In the genomic region with DNA sequence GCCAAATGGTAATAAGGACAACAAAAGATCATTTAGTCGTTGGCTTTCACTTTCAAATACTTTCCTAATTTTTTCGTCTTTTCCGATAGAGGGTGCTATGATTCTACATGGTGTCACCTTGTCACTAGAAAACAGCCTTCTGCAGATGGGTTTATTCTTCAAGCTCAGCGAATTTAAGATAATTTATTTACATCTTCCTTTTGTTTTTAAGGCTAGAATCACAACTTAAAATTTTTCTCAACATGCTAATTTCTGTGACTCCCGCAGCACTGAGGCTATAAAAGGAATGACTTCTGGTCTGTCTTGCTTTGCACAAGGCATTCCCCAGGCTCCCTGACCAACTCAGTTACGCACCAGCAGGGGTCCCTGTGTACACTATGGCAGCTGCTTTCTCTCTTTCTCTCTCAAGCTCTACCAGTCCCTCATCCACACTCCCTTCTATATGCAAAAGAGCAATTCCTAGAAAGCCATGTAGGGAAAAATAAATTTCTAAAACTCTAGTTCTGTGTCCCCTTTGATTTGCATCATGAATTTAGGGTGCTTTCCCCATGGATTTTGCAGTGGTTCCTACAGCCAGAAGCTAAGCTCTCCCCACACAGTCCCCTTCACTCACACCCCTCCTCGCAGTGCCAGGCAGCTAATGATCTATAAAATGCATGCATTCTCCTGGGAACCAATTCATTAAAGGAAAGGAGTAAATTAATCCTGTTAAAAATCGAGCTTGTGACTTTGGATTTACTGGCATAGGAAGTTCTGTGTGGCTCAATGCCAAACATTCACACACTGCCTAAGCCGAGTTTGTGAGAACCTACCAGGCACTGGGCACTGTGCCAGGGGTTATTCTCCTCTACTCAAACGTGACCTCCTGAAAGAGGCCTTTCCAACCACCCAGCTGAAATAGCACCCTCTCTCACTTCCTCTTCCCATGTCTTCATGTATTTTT, we compare ENCODE assay signal across 1 cellular context.
TF ChIP-seq lines count a peak whose summit lies in the region.

No MANE protein-coding gene starts in this region.

TF ChIP-seq in HepG2, 621 proteins besides CTCF, POLR2A, EP300 and RAD21 (continued from another document and continues in another):
- TF ChIP-seq, protein P1, sequence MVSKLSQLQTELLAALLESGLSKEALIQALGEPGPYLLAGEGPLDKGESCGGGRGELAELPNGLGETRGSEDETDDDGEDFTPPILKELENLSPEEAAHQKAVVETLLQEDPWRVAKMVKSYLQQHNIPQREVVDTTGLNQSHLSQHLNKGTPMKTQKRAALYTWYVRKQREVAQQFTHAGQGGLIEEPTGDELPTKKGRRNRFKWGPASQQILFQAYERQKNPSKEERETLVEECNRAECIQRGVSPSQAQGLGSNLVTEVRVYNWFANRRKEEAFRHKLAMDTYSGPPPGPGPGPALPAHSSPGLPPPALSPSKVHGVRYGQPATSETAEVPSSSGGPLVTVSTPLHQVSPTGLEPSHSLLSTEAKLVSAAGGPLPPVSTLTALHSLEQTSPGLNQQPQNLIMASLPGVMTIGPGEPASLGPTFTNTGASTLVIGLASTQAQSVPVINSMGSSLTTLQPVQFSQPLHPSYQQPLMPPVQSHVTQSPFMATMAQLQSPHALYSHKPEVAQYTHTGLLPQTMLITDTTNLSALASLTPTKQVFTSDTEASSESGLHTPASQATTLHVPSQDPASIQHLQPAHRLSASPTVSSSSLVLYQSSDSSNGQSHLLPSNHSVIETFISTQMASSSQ (IDR thresholded peaks at IDR 0.05; ENCODE audit: low read depth), result peak; percentile 36; the same call in 1 of the 2 replicates
- TF ChIP-seq, protein P1 (CRISPR knock-in tag; IDR thresholded peaks at IDR 0.05; ENCODE audit: borderline replicate concordance), result peak; percentile 13; the same call in 1 of the 2 replicates
- TF ChIP-seq, protein P2, sequence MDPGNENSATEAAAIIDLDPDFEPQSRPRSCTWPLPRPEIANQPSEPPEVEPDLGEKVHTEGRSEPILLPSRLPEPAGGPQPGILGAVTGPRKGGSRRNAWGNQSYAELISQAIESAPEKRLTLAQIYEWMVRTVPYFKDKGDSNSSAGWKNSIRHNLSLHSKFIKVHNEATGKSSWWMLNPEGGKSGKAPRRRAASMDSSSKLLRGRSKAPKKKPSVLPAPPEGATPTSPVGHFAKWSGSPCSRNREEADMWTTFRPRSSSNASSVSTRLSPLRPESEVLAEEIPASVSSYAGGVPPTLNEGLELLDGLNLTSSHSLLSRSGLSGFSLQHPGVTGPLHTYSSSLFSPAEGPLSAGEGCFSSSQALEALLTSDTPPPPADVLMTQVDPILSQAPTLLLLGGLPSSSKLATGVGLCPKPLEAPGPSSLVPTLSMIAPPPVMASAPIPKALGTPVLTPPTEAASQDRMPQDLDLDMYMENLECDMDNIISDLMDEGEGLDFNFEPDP (CRISPR knock-in tag; conservative IDR thresholded peaks at IDR 0.05), result no peak
- TF ChIP-seq, protein P3, sequence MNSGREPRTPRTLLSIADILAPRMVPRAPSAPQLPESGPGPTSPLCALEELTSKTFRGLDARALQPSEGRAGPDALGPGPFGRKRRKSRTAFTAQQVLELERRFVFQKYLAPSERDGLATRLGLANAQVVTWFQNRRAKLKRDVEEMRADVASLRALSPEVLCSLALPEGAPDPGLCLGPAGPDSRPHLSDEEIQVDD (CRISPR knock-in tag; IDR thresholded peaks at IDR 0.05; ENCODE audit: borderline replicate concordance), result no peak
- TF ChIP-seq, protein P4, sequence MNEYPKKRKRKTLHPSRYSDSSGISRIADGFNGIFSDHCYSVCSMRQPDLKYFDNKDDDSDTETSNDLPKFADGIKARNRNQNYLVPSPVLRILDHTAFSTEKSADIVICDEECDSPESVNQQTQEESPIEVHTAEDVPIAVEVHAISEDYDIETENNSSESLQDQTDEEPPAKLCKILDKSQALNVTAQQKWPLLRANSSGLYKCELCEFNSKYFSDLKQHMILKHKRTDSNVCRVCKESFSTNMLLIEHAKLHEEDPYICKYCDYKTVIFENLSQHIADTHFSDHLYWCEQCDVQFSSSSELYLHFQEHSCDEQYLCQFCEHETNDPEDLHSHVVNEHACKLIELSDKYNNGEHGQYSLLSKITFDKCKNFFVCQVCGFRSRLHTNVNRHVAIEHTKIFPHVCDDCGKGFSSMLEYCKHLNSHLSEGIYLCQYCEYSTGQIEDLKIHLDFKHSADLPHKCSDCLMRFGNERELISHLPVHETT (CRISPR knock-in tag; conservative IDR thresholded peaks at IDR 0.05), result no peak
- TF ChIP-seq, protein P5, sequence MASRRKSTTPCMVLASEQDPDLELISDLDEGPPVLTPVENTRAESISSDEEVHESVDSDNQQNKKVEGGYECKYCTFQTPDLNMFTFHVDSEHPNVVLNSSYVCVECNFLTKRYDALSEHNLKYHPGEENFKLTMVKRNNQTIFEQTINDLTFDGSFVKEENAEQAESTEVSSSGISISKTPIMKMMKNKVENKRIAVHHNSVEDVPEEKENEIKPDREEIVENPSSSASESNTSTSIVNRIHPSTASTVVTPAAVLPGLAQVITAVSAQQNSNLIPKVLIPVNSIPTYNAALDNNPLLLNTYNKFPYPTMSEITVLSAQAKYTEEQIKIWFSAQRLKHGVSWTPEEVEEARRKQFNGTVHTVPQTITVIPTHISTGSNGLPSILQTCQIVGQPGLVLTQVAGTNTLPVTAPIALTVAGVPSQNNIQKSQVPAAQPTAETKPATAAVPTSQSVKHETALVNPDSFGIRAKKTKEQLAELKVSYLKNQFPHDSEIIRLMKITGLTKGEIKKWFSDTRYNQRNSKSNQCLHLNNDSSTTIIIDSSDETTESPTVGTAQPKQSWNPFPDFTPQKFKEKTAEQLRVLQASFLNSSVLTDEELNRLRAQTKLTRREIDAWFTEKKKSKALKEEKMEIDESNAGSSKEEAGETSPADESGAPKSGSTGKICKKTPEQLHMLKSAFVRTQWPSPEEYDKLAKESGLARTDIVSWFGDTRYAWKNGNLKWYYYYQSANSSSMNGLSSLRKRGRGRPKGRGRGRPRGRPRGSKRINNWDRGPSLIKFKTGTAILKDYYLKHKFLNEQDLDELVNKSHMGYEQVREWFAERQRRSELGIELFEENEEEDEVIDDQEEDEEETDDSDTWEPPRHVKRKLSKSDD (CRISPR knock-in tag; IDR thresholded peaks at IDR 0.05; ENCODE audit: low read depth), result no peak
- TF ChIP-seq PAWR (CRISPR knock-in tag; IDR thresholded peaks at IDR 0.05; ENCODE audit: borderline replicate concordance) (no peak), CHD4 (IDR thresholded peaks at IDR 0.05; ENCODE audit: borderline replicate concordance, low read length) (peak; percentile 82; the same call in 1 of the 2 replicates), ZIK1 (CRISPR knock-in tag; IDR thresholded peaks at IDR 0.05; ENCODE audit: borderline replicate concordance, low read depth) (no peak), ZNF326 (CRISPR knock-in tag; IDR thresholded peaks at IDR 0.05; ENCODE audit: borderline replicate concordance) (no peak), ZSCAN30 (CRISPR knock-in tag; IDR thresholded peaks at IDR 0.05) (no peak), TCF7L2 (IDR thresholded peaks at IDR 0.05; ENCODE audit: low read depth, low read length) (no peak), NKX3-1 (CRISPR knock-in tag; IDR thresholded peaks at IDR 0.05) (no peak), NFRKB (IDR thresholded peaks at IDR 0.05) (no peak), ZNF333 (CRISPR knock-in tag; IDR thresholded peaks at IDR 0.05; ENCODE audit: borderline replicate concordance) (no peak), ZSCAN25 (CRISPR knock-in tag; IDR thresholded peaks at IDR 0.05) (peak; percentile 47; the same call in 1 of the 2 replicates), RFX5 (IDR thresholded peaks at IDR 0.05; ENCODE audit: low read depth, low read length) (no peak), HDAC6 (IDR thresholded peaks at IDR 0.05; ENCODE audit: low read depth, low read length) (no peak), ZMYM3 (CRISPR knock-in tag; IDR thresholded peaks at IDR 0.05) (peak; percentile 70), ZNF644 (CRISPR knock-in tag; IDR thresholded peaks at IDR 0.05; ENCODE audit: low read depth) (peak; percentile 14; the same call in 1 of the 2 replicates), CBX5 (CRISPR knock-in tag; IDR thresholded peaks at IDR 0.05; ENCODE audit: borderline replicate concordance) (peak; percentile 50; the same call in 1 of the 2 replicates), ZNF138 (CRISPR knock-in tag; IDR thresholded peaks at IDR 0.05; ENCODE audit: low read depth) (no peak), FOXA1 (IDR thresholded peaks at IDR 0.05) (no peak), FOXA1 (CRISPR knock-in tag; IDR thresholded peaks at IDR 0.05) (peak; percentile 69), ZSCAN29 (CRISPR knock-in tag; conservative IDR thresholded peaks at IDR 0.05) (no peak), SRSF1 (optimal IDR thresholded peaks at IDR 0.05; ENCODE audit: low read depth, low read length) (no peak), ZNF317 (CRISPR knock-in tag; IDR thresholded peaks at IDR 0.05) (0 out of 2 replicates have a peak, but pooled peaks have one; percentile 37), TCF7 (IDR thresholded peaks at IDR 0.05; ENCODE audit: low read depth) (no peak), AHR (CRISPR knock-in tag; IDR thresholded peaks at IDR 0.05) (peak; percentile 80; the same call in 1 of the 2 replicates), PHF8 (CRISPR knock-in tag; IDR thresholded peaks at IDR 0.05) (0 out of 2 replicates have a peak, but pooled peaks have one; percentile 26), ZNF17 (CRISPR knock-in tag; IDR thresholded peaks at IDR 0.05) (no peak)
- TF ChIP-seq, protein P6, sequence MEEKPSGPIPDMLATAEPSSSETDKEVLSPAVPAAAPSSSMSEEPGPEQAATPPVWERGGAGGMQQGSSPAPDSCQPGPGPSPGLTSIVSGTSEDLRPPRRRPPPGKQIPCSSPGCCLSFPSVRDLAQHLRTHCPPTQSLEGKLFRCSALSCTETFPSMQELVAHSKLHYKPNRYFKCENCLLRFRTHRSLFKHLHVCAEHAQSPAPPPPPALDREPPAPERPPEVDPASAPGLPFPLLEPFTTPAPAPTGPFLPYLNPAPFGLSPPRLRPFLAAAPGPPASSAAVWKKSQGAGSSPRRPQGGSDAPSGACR (CRISPR knock-in tag; IDR thresholded peaks at IDR 0.05), result peak; percentile 44; the same call in 1 of the 2 replicates
- TF ChIP-seq, protein P7, sequence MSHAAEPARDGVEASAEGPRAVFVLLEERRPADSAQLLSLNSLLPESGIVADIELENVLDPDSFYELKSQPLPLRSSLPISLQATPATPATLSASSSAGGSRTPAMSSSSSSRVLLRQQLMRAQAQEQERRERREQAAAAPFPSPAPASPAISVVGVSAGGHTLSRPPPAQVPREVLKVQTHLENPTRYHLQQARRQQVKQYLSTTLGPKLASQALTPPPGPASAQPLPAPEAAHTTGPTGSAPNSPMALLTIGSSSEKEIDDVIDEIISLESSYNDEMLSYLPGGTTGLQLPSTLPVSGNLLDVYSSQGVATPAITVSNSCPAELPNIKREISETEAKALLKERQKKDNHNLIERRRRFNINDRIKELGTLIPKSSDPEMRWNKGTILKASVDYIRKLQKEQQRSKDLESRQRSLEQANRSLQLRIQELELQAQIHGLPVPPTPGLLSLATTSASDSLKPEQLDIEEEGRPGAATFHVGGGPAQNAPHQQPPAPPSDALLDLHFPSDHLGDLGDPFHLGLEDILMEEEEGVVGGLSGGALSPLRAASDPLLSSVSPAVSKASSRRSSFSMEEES (CRISPR knock-in tag; IDR thresholded peaks at IDR 0.05), result 0 out of 2 replicates have a peak, but pooled peaks have one; percentile 17
- TF ChIP-seq, protein P8, sequence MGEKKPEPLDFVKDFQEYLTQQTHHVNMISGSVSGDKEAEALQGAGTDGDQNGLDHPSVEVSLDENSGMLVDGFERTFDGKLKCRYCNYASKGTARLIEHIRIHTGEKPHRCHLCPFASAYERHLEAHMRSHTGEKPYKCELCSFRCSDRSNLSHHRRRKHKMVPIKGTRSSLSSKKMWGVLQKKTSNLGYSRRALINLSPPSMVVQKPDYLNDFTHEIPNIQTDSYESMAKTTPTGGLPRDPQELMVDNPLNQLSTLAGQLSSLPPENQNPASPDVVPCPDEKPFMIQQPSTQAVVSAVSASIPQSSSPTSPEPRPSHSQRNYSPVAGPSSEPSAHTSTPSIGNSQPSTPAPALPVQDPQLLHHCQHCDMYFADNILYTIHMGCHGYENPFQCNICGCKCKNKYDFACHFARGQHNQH (CRISPR knock-in tag; IDR thresholded peaks at IDR 0.05), result peak; percentile 91
- TF ChIP-seq, protein P9, sequence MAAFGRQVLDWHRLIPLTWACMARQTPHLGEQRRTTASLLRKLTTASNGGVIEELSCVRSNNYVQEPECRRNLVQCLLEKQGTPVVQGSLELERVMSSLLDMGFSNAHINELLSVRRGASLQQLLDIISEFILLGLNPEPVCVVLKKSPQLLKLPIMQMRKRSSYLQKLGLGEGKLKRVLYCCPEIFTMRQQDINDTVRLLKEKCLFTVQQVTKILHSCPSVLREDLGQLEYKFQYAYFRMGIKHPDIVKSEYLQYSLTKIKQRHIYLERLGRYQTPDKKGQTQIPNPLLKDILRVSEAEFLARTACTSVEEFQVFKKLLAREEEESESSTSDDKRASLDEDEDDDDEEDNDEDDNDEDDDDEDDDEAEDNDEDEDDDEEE (CRISPR knock-in tag; IDR thresholded peaks at IDR 0.05), result no peak
- TF ChIP-seq, protein P10, sequence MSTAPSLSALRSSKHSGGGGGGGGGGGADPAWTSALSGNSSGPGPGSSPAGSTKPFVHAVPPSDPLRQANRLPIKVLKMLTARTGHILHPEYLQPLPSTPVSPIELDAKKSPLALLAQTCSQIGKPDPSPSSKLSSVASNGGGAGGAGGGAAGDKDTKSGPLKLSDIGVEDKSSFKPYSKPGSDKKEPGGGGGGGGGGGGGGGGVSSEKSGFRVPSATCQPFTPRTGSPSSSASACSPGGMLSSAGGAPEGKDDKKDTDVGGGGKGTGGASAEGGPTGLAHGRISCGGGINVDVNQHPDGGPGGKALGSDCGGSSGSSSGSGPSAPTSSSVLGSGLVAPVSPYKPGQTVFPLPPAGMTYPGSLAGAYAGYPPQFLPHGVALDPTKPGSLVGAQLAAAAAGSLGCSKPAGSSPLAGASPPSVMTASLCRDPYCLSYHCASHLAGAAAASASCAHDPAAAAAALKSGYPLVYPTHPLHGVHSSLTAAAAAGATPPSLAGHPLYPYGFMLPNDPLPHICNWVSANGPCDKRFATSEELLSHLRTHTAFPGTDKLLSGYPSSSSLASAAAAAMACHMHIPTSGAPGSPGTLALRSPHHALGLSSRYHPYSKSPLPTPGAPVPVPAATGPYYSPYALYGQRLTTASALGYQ (CRISPR knock-in tag; IDR thresholded peaks at IDR 0.05), result peak; percentile 41; the same call in 1 of the 2 replicates
- TF ChIP-seq, protein P11, sequence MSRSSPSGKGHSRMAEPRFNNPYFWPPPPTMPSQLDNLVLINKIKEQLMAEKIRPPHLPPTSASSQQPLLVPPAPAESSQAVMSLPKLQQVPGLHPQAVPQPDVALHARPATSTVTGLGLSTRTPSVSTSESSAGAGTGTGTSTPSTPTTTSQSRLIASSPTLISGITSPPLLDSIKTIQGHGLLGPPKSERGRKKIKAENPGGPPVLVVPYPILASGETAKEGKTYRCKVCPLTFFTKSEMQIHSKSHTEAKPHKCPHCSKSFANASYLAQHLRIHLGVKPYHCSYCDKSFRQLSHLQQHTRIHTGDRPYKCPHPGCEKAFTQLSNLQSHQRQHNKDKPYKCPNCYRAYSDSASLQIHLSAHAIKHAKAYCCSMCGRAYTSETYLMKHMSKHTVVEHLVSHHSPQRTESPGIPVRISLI (CRISPR knock-in tag; IDR thresholded peaks at IDR 0.05; ENCODE audit: borderline replicate concordance), result peak; percentile 74; the same call in 1 of the 2 replicates
